ENCODE assay signal across 23 cellular contexts in genomic region chr13:100184095-100184494, GRCh38.
DNase-seq lines count a peak whose midpoint lies in the region; ATAC-seq and TF ChIP-seq lines count a peak whose summit lies in the region.
"Had no signal": no experiment of that assay in that cellular context is flagged by ENCODE, and none has a peak within 500 bp of the region (broad histone marks: within the 10 kb centered on the region; RNA-seq: fewer than 3 reads in every experiment).

No MANE protein-coding gene starts in this region.

- H3K36me3 Mint-ChIP-seq in CD8-positive, alpha-beta T cell = no peaks in the 10 kb centered on the region
- H3K36me3 Mint-ChIP-seq in activated naive CD8-positive, alpha-beta T cell treated with anti-CD3 and anti-CD28 coated beads, Interleukin-2, amount 50 U/mL, for 24 hours (ENCODE audit: low read depth) = peaks cover 3% of the 10 kb centered on the region

- peaks cover 22% of the 10 kb centered on the region for H3K4me1 Mint-ChIP-seq in CD8-positive, alpha-beta T cell (ENCODE audit: low read depth)
- H3K4me1 Mint-ChIP-seq in activated naive CD8-positive, alpha-beta T cell treated with anti-CD3 and anti-CD28 coated beads, Interleukin-2, amount 50 U/mL, for 24 hours = peaks cover 21% of the 10 kb centered on the region

- no peaks in the 10 kb centered on the region for H3K9me3 Mint-ChIP-seq in CD8-positive, alpha-beta T cell
- no peaks in the 10 kb centered on the region for H3K9me3 Mint-ChIP-seq in activated naive CD8-positive, alpha-beta T cell treated with anti-CD3 and anti-CD28 coated beads, Interleukin-2, amount 50 U/mL, for 24 hours

- CTCF ChIA-PET in A673 (lab: Charles Lee) = no interaction called here
- CTCF ChIA-PET in CD8-positive, alpha-beta T cell (lab: Charles Lee) = interaction anchor here (0.6 to 0.8 kb wide), 2 partner anchors 11 to 41 kb away, joined by 3 to 4 read pairs; no protein-coding TSS in a partner anchor

- H3K4me3 Mint-ChIP-seq in CD8-positive, alpha-beta T cell = no peak overlapping the region
- H3K4me3 Mint-ChIP-seq in activated naive CD8-positive, alpha-beta T cell treated with anti-CD3 and anti-CD28 coated beads, Interleukin-2, amount 50 U/mL, for 24 hours = no peak overlapping the region
- H3K4me3 Mint-ChIP-seq: GM23338 had no signal

- no peaks in the 10 kb centered on the region for H3K27me3 ChIP-seq in A673 (replicated peaks; ENCODE audit: insufficient read depth, low read depth, low read length, poor library complexity)
- H3K27me3 ChIP-seq in CD8-positive, alpha-beta T cell (ENCODE audit: insufficient read depth, low read length) = no peaks in the 10 kb centered on the region
- H3K27me3 ChIP-seq: BLaER1 had no signal

- peak overlapping the region; percentile 27 for H3K27ac Mint-ChIP-seq in CD8-positive, alpha-beta T cell
- no peak overlapping the region for H3K27ac Mint-ChIP-seq in activated naive CD8-positive, alpha-beta T cell treated with anti-CD3 and anti-CD28 coated beads, Interleukin-2, amount 50 U/mL, for 24 hours
- H3K27ac Mint-ChIP-seq: GM23338 had no signal

- H3K4me1 ChIP-seq in A673 (ENCODE audit: insufficient read depth, low read length, poor library complexity, severe bottlenecking) = peaks cover 6% of the 10 kb centered on the region
- peaks cover 14% of the 10 kb centered on the region for H3K4me1 ChIP-seq in CD8-positive, alpha-beta T cell (ENCODE audit: insufficient read depth, low read length)
- H3K4me1 ChIP-seq: HAP-1 had no signal

- H3K27me3 Mint-ChIP-seq in CD8-positive, alpha-beta T cell (ENCODE audit: low read depth) = no peaks in the 10 kb centered on the region
- no peaks in the 10 kb centered on the region for H3K27me3 Mint-ChIP-seq in activated naive CD8-positive, alpha-beta T cell treated with anti-CD3 and anti-CD28 coated beads, Interleukin-2, amount 50 U/mL, for 24 hours
- H3K27me3 Mint-ChIP-seq: CD4-positive, alpha-beta memory T cell had no signal

- TF ChIP-seq CTCF in A673 (conservative IDR thresholded peaks at IDR 0.05; ENCODE audit: low read depth, low read length) = no peak
- no peak for TF ChIP-seq CTCF in CD8-positive, alpha-beta T cell (IDR thresholded peaks at IDR 0.05)

- no peaks in the 10 kb centered on the region for H3K36me3 ChIP-seq in A673 (ENCODE audit: insufficient read depth, low read length, poor library complexity, severe bottlenecking)
- no peaks in the 10 kb centered on the region for H3K36me3 ChIP-seq in CD8-positive, alpha-beta T cell (ENCODE audit: insufficient read depth, low read length)
- H3K36me3 ChIP-seq: BLaER1, HAP-1 had no signal

- no TSS peak for BruUV-seq in A673 (replicated peaks; lab: Mats Ljungman, UMichigan)

- H3K4me3 ChIP-seq in A673 (ENCODE audit: low read depth, low read length, poor library complexity, severe bottlenecking) = no peak overlapping the region
- no peak overlapping the region for H3K4me3 ChIP-seq in CD8-positive, alpha-beta T cell (ENCODE audit: low read depth, low read length)
- H3K4me3 ChIP-seq: BLaER1, GM23338, HAP-1 had no signal

- ATAC-seq in CD8-positive, alpha-beta T cell = no peak
- ATAC-seq in activated naive CD8-positive, alpha-beta T cell treated with anti-CD3 and anti-CD28 coated beads, Interleukin-2, amount 50 U/mL, for 24 hours = peak; percentile 40
- no peak for ATAC-seq in HG02588 (IDR thresholded peaks at IDR 0.05; ENCODE audit: unreplicated experiment)
- ATAC-seq: GM23338, PC-3 had no signal

- peak overlapping the region; percentile 21 for H3K27ac ChIP-seq in A673 (ENCODE audit: low read depth, low read length, poor library complexity, severe bottlenecking)
- no peak overlapping the region for H3K27ac ChIP-seq in CD8-positive, alpha-beta T cell (ENCODE audit: low read depth, low read length)
- H3K27ac ChIP-seq: BLaER1, KMS-11 had no signal

- no peaks in the 10 kb centered on the region for H3K9me3 ChIP-seq in A673 (ENCODE audit: low read depth, low read length, poor library complexity, severe bottlenecking)
- no peaks in the 10 kb centered on the region for H3K9me3 ChIP-seq in CD8-positive, alpha-beta T cell (ENCODE audit: low read length)
- H3K9me3 ChIP-seq: BLaER1, HAP-1 had no signal

- intact Hi-C loops in A673 (cut with micrococcal nuclease; ENCODE audit: unreplicated experiment) = no loop called here
- intact Hi-C loops in CD8-positive, alpha-beta T cell (cut with DNase I, micrococcal nuclease) = no loop called here

- POLR2A ChIA-PET in A673 (lab: Charles Lee; ENCODE audit: low non-redundant PET) = no interaction called here
- POLR2A ChIA-PET in CD8-positive, alpha-beta T cell (lab: Charles Lee) = no interaction called here

- DNase-seq in A673 (ENCODE audit: low spot score) = no peak
- DNase-seq in CD8-positive, alpha-beta T cell = no peak
- peak; percentile 35 for DNase-seq in MV-4-11 (lab: John Stamatoyannopoulos, UW)
- no peak for DNase-seq in activated naive CD8-positive, alpha-beta T cell treated with anti-CD3 and anti-CD28 coated beads, Interleukin-2, amount 50 U/mL, for 24 hours
- no peak for DNase-seq in NCI-H82 treated with DMSO at 0.1 percent for 48 hours (lab: John Stamatoyannopoulos, UW; ENCODE audit: unreplicated experiment)
- DNase-seq in NCI-H2227 (lab: John Stamatoyannopoulos, UW; ENCODE audit: unreplicated experiment) = no peak
- DNase-seq: ACHN; CD4-positive, alpha-beta memory T cell; DND-41; NCI-H1048; NCI-H1417 treated with DMSO at 0.1 percent for 48 hours; NCI-H187; NCI-H2107; NCI-H2227 treated with DMSO at 0.1 percent for 48 hours; NCI-H510A; NCI-H748 treated with DMSO at 0.1 percent for 48 hours; PC-3; Right ventricle myocardium superior had no signal
